ENCODE assay signal across 35 cellular contexts in the genomic region with DNA sequence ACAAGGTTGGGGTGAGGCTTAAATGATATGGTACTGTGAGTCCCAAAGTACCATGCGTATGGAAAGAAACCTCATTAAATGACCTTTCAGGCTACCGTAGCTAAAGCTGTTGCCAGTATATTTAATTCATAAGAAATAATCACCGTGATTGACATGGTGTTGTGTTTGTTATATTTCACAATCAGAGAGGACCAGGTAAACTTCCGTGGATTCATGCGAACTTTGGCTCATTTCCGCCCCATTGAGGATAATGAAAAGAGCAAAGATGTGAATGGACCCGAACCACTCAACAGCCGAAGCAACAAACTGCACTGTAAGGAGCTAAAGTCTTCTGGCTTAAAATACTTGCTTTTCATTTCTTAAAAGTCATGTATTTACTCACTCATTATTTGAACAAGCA. TPM values are rescaled to one million over a fixed set of nuclear protein-coding genes. Genes with fewer than 3 reads are reported as not detected.
"Had no signal": no experiment of that assay in that cellular context is flagged by ENCODE, and none has a peak within 500 bp of the region (broad histone marks: within the 10 kb centered on the region; RNA-seq: fewer than 3 reads in every experiment).

No MANE protein-coding gene starts in this region.

- H3K27ac Mint-ChIP-seq: activated CD4-positive, alpha-beta memory T cell treated with anti-CD3 and anti-CD28 coated beads for 36 hours; activated CD4-positive, alpha-beta T cell treated with anti-CD3 and anti-CD28 coated beads for 36 hours; activated naive CD4-positive, alpha-beta T cell treated with anti-CD3 and anti-CD28 coated beads for 36 hours; activated naive CD4-positive, alpha-beta T cell treated with anti-CD3 and anti-CD28 coated beads, Interleukin-2, amount 50 U/mL, for 72 hours; activated T-helper 1 cell treated with anti-CD3 and anti-CD28 coated beads, Interleukin-12 subunit alpha, Interleukin-12 subunit beta, Interleukin-2, Interleukin-4 antibody, amounts not matched to agents 30 ng/mL and 10 ng/mL and 1 ng/mL, durations not matched to agents 14 hours and 24 hours and 36 hours had no signal

- H3K9me3 ChIP-seq: body of pancreas, breast epithelium had no signal

- H3K9me3 Mint-ChIP-seq: activated CD4-positive, alpha-beta memory T cell treated with anti-CD3 and anti-CD28 coated beads for 36 hours; activated naive CD4-positive, alpha-beta T cell treated with anti-CD3 and anti-CD28 coated beads for 36 hours; activated naive CD4-positive, alpha-beta T cell treated with anti-CD3 and anti-CD28 coated beads, Interleukin-2, amount 50 U/mL, for 72 hours; activated T-cell treated with anti-CD3 and anti-CD28 coated beads, Interleukin-2, amount 50 U/mL, for 4 hours; activated T-helper 1 cell treated with anti-CD3 and anti-CD28 coated beads, Interleukin-12 subunit alpha, Interleukin-12 subunit beta, Interleukin-2, Interleukin-4 antibody, amounts not matched to agents 30 ng/mL and 10 ng/mL and 1 ng/mL, durations not matched to agents 14 hours and 24 hours and 36 hours had no signal

- H3K4me1 Mint-ChIP-seq: activated CD4-positive, alpha-beta T cell treated with anti-CD3 and anti-CD28 coated beads for 36 hours had no signal

- H3K36me3 Mint-ChIP-seq: activated naive CD4-positive, alpha-beta T cell treated with anti-CD3 and anti-CD28 coated beads, Interleukin-2, amount 50 U/mL, for 72 hours had no signal

- H3K4me3 ChIP-seq: adrenal gland, body of pancreas, breast epithelium had no signal

- H3K27ac ChIP-seq: adrenal gland, body of pancreas, breast epithelium had no signal

- H3K27me3 Mint-ChIP-seq: activated CD4-positive, alpha-beta memory T cell treated with anti-CD3 and anti-CD28 coated beads for 36 hours; activated CD4-positive, alpha-beta T cell treated with anti-CD3 and anti-CD28 coated beads for 36 hours had no signal

- H3K4me1 ChIP-seq: breast epithelium had no signal

- ATAC-seq: activated CD4-positive, alpha-beta T cell treated with anti-CD3 and anti-CD28 coated beads for 36 hours; activated CD4-positive, CD25-positive, alpha-beta regulatory T cell treated with anti-CD3 and anti-CD28 coated beads, Interleukin-2, amount 50 U/mL, for 24 hours; activated naive CD4-positive, alpha-beta T cell treated with anti-CD3 and anti-CD28 coated beads, Interleukin-2, amount 50 U/mL, for 72 hours; activated T-cell treated with anti-CD3 and anti-CD28 coated beads, Interleukin-2, amount 50 U/mL, for 4 hours; body of pancreas; Panc1; Right ventricle myocardium inferior; SK-N-SH treated with all-trans-retinoic acid at 6 μM for 48 hours had no signal

- DNase-seq: activated CD4-positive, alpha-beta memory T cell treated with anti-CD3 and anti-CD28 coated beads for 36 hours; activated CD4-positive, alpha-beta T cell treated with anti-CD3 and anti-CD28 coated beads for 36 hours; activated CD4-positive, alpha-beta T cell treated with anti-CD3 and anti-CD28 coated beads, Interleukin-2, amount 50 U/mL, for 1 hour; activated CD8-positive, alpha-beta memory T cell treated with anti-CD3 and anti-CD28 coated beads, Interleukin-2, amount 50 U/mL, for 4 hours; activated gamma-delta T cell treated with Interleukin-2 at 50 U/mL for 16 hours; activated naive CD4-positive, alpha-beta T cell treated with anti-CD3 and anti-CD28 coated beads for 36 hours; activated T-cell treated with anti-CD3 and anti-CD28 coated beads for 4 hours; activated T-cell treated with anti-CD3 and anti-CD28 coated beads, Interleukin-2, amount 50 U/mL, for 4 hours; body of pancreas; caudate nucleus; cerebellar nuclear complex; Karpas-422; KBM-7; NCI-H1105; NCI-H1417 treated with DMSO at 0.1 percent for 48 hours; NCI-H1930; NCI-H2081 treated with DMSO at 0.1 percent for 48 hours; NCI-H226; NCI-H446 treated with DMSO at 0.1 percent for 48 hours; NCI-H524; RPMI8226; SIG-M5; SW 1271; T-helper 1 cell; T-helper 2 cell; T-helper 9 cell had no signal

- H3K36me3 ChIP-seq: breast epithelium had no signal

- H3K4me3 Mint-ChIP-seq: activated CD4-positive, alpha-beta memory T cell treated with anti-CD3 and anti-CD28 coated beads for 36 hours; activated CD4-positive, alpha-beta T cell treated with anti-CD3 and anti-CD28 coated beads for 36 hours; activated naive CD4-positive, alpha-beta T cell treated with anti-CD3 and anti-CD28 coated beads for 36 hours; activated T-cell treated with anti-CD3 and anti-CD28 coated beads, Interleukin-2, amount 50 U/mL, for 4 hours; activated T-helper 1 cell treated with anti-CD3 and anti-CD28 coated beads, Interleukin-12 subunit alpha, Interleukin-12 subunit beta, Interleukin-2, Interleukin-4 antibody, amounts not matched to agents 30 ng/mL and 10 ng/mL and 1 ng/mL, durations not matched to agents 14 hours and 24 hours and 36 hours had no signal

- H3K27me3 ChIP-seq: adrenal gland, body of pancreas, breast epithelium had no signal

RNA-seq across cellular contexts. Expression of gene EXD1, which starts 32.0 kb away (rescaled TPM):
- total RNA-seq: activated CD4-positive, alpha-beta memory T cell treated with anti-CD3 and anti-CD28 coated beads for 36 hours; activated CD4-positive, alpha-beta T cell treated with anti-CD3 and anti-CD28 coated beads for 36 hours; activated naive CD4-positive, alpha-beta T cell treated with anti-CD3 and anti-CD28 coated beads for 36 hours; activated T-cell treated with anti-CD3 and anti-CD28 coated beads, Interleukin-2, amount 50 U/mL, for 4 hours; activated T-helper 1 cell treated with anti-CD3 and anti-CD28 coated beads, Interleukin-12 subunit alpha, Interleukin-12 subunit beta, Interleukin-2, Interleukin-4 antibody, amounts not matched to agents 30 ng/mL and 10 ng/mL and 1 ng/mL, durations not matched to agents 14 hours and 24 hours and 36 hours; adrenal gland; body of pancreas; breast epithelium; Right ventricle myocardium inferior; SK-MEL-5 had no signal
- polyA plus RNA-seq: adrenal gland had no signal
